8 cellular contexts compared by ENCODE assay signal in genomic region chr2:96145028-96145939, GRCh38. TPM values are rescaled to one million over a fixed set of nuclear protein-coding genes. Genes with fewer than 3 reads are reported as not detected.
DNase-seq lines count a peak whose midpoint lies in the region; ATAC-seq and TF ChIP-seq lines count a peak whose summit lies in the region.

TSS of gene DUSP2 (minus strand) at chr2:96145440. CDS start at chr2:96145354, 86 bp downstream.

- peak within 1 kb of the TSS; percentile 32 to 68 (median 56) for H3K4me3 ChIP-seq in heart right ventricle
- H3K4me3 ChIP-seq in upper lobe of right lung, result peak within 1 kb of the TSS; percentile 60

- H3K4me3 Mint-ChIP-seq in activated naive CD8-positive, alpha-beta T cell treated with anti-CD3 and anti-CD28 coated beads for 36 hours, result peak within 1 kb of the TSS; percentile 96

- peaks cover 59% of the 10 kb centered on the region for H3K4me1 Mint-ChIP-seq in activated naive CD8-positive, alpha-beta T cell treated with anti-CD3 and anti-CD28 coated beads for 36 hours

- WGBS in heart right ventricle, 2 donors, result 2 to 3% methylated on average over 65 to 95 of the region's 95 CpGs

- peaks cover 32% of the 10 kb centered on the region for H3K36me3 Mint-ChIP-seq in activated naive CD8-positive, alpha-beta T cell treated with anti-CD3 and anti-CD28 coated beads for 36 hours

- intact Hi-C loops in heart right ventricle (cut with DNase I) (loop anchor here in 6 of 10 donors (5.0 to 10.0 kb wide), 5 partner anchors 50 to 370 kb away; partner anchors contain the start of genes CIAO1 (in 2 of the 6), TMEM127 (in 2 of the 6), NEURL3 (in 1 of the 6) and STARD7 (in 1 of the 6)), posterior vena cava (cut with DNase I) (no loop called here), upper lobe of right lung (cut with DNase I) (no loop called here)

- ATAC-seq in GM21360 (IDR thresholded peaks at IDR 0.05; ENCODE audit: unreplicated experiment), result peak; percentile 35
- peak; percentile 82 to 88 (median 86) for ATAC-seq in heart right ventricle
- peak; percentile 90 for ATAC-seq in upper lobe of right lung

- peaks cover 0 to 62% (median 39%) of the 10 kb centered on the region in 9 donors for H3K4me1 ChIP-seq in heart right ventricle
- peaks cover 27% of the 10 kb centered on the region for H3K4me1 ChIP-seq in upper lobe of right lung

- H3K27ac ChIP-seq in heart right ventricle (peak within 1 kb of the TSS in 9 of 10 donors; percentile 11 to 89 (median 52)), upper lobe of right lung (peak within 1 kb of the TSS; percentile 63)

- DNase-seq in DMS153 (lab: John Stamatoyannopoulos, UW) (peak; percentile 51), HT1080 (ENCODE audit: low read depth) (peak; percentile 49), SKM-1 treated with dmso at 0.1 percent for 144 hours (lab: John Stamatoyannopoulos, UW; ENCODE audit: unreplicated experiment) (peak; percentile 80), heart right ventricle (peak; percentile 64 to 75), posterior vena cava (ENCODE audit: low spot score) (peak; percentile 91), upper lobe of right lung (peak; percentile 93)
- DNase-seq in activated naive CD8-positive, alpha-beta T cell treated with anti-CD3 and anti-CD28 coated beads for 36 hours, result peak; percentile 97

- H3K9me3 ChIP-seq in heart right ventricle, result no peaks in the 10 kb centered on the region
- H3K9me3 ChIP-seq in upper lobe of right lung, result no peaks in the 10 kb centered on the region

- peaks cover 0 to 5% (median 0%) of the 10 kb centered on the region in 7 donors for H3K27me3 ChIP-seq in heart right ventricle
- peaks cover 4% of the 10 kb centered on the region for H3K27me3 ChIP-seq in upper lobe of right lung

- H3K27ac Mint-ChIP-seq in activated naive CD8-positive, alpha-beta T cell treated with anti-CD3 and anti-CD28 coated beads for 36 hours, result peak within 1 kb of the TSS; percentile 97

- H3K36me3 ChIP-seq in heart right ventricle, result peaks cover 0 to 9% (median 0%) of the 10 kb centered on the region in 9 donors
- no peaks in the 10 kb centered on the region for H3K36me3 ChIP-seq in upper lobe of right lung

- TF ChIP-seq CTCF in heart right ventricle (IDR thresholded peaks at IDR 0.05) (peak in 2 of 9 donors; percentile 4 to 23), upper lobe of right lung (IDR thresholded peaks at IDR 0.05) (no peak)

- H3K9me3 Mint-ChIP-seq in activated naive CD8-positive, alpha-beta T cell treated with anti-CD3 and anti-CD28 coated beads for 36 hours, result no peaks in the 10 kb centered on the region

- peaks cover 7% of the 10 kb centered on the region for H3K27me3 Mint-ChIP-seq in activated naive CD8-positive, alpha-beta T cell treated with anti-CD3 and anti-CD28 coated beads for 36 hours

RNA-seq across cellular contexts. Expression of gene DUSP2, which starts in this region (rescaled TPM):
- total RNA-seq in HT1080 (2014; rRNA removed; shearing (Covaris generic)), result 1.0 and 2.8 TPM in 2 replicates
- polyA plus RNA-seq in HT1080 (2015; cell fraction: cytosol; rRNA removed), result 0.99 and 2.1 TPM in 2 replicates
- polyA plus RNA-seq in HT1080 (2015; cell fraction: nucleus; rRNA removed), result 0.91 and 1.4 TPM in 2 replicates
- 100 to 1,000 TPM; 274 to 279 TPM for total RNA-seq in activated naive CD8-positive, alpha-beta T cell treated with anti-CD3 and anti-CD28 coated beads for 36 hours
- total RNA-seq in heart right ventricle (1 to 10 TPM in 9 of 10 donors, under 1 TPM in 1; 0.61 to 6.8 (median 2.5) TPM), posterior vena cava (1 to 10 TPM; 3.5 to 3.8 TPM), upper lobe of right lung (4.4 TPM)
- polyA plus RNA-seq in heart right ventricle, result 10 to 100 TPM in 1 of 2 donors, 1 to 10 TPM in 1; 2.9 to 29.1 TPM

Comparison
In these comparisons a context has a peak if more than half of its experiments do, and no peak if none do; other contexts are left out.
1. Peak in every context shown above with its lines: DNase-seq, ATAC-seq, H3K4me3 ChIP-seq and H3K27ac ChIP-seq.
2. RNA of gene DUSP2 (total RNA-seq): 274 to 279 TPM in activated naive CD8-positive, alpha-beta T cell treated with anti-CD3 and anti-CD28 coated beads for 36 hours; 4.4 TPM in upper lobe of right lung (single experiment), 3.5 to 3.8 TPM in posterior vena cava, 0.61 to 6.8 TPM in heart right ventricle and 1.0 to 2.8 TPM in HT1080; every median in the first group is over 10 times any median in the second.
3. ATAC-seq: peak in every context shown above with its lines; median percentile 90 in upper lobe of right lung; 86 in heart right ventricle; 35 in GM21360.
4. intact Hi-C loops: an anchor here in heart right ventricle (5.0 to 10.0 kb wide); none called in posterior vena cava and upper lobe of right lung.